In the genomic region with DNA sequence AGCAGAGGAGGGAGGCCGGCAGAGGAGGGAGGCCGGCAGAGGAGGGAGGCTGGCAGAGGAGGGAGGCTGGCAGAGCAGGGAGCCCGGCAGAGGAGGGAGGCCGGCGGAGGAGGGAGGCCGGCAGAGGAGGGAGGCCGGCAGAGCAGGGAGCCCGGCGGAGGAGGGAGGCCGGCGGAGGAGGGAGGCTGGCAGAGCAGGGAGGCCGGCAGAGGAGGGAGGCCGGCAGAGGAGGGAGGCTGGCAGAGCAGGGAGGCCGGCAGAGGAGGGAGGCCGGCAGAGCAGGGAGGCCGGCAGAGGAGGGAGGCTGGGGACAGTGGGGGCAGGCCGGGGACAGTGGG, we compare ENCODE assay signal across 14 cellular contexts. TPM values are rescaled to one million over a fixed set of nuclear protein-coding genes. Genes with fewer than 3 reads are reported as not detected.
A peak's percentile ranks its signal among the peaks of the same experiment; 100 is the strongest.
DNase-seq lines count a peak whose midpoint lies in the region; TF ChIP-seq lines count a peak whose summit lies in the region.
"Not testable (repeated sequence)": the region's sequence is repeated elsewhere in the genome, so short reads cannot be mapped to it uniquely, and the experiment has no call there.
"Had no signal": no experiment of that assay in that cellular context is flagged by ENCODE, and none has a peak within 500 bp of the region (broad histone marks: within the 10 kb centered on the region; RNA-seq: fewer than 3 reads in every experiment).

No MANE protein-coding gene starts in this region.

- not testable (repeated sequence) for H3K36me3 ChIP-seq in ascending aorta; esophagus (ENCODE audit: control insufficient read depth in 2 of 2, insufficient read depth in 2 of 2, low read length in 1 of 2); left ventricle myocardium inferior; mucosa of rectum (ENCODE audit: control insufficient read depth in 2 of 2, insufficient read depth in 2 of 2, low read length in 2 of 2); skeletal muscle tissue (ENCODE audit: control insufficient read depth in 3 of 3, insufficient read depth in 3 of 3, low read length in 3 of 3); uterus
- H3K36me3 ChIP-seq in neutrophil: peaks cover 85% of the 10 kb centered on the region

- not testable (repeated sequence) for H3K4me3 ChIP-seq in ascending aorta; esophagus (ENCODE audit: low read depth in 1 of 2, low read length in 2 of 2); mucosa of rectum (ENCODE audit: low read length in 2 of 2); neutrophil (ENCODE audit: low read depth in 1 of 2, low read length in 1 of 2); skeletal muscle tissue (ENCODE audit: low read length in 3 of 3); uterus
- H3K4me3 ChIP-seq in left ventricle myocardium inferior: peak overlapping the region; percentile 50

- not testable (repeated sequence) for TF ChIP-seq POLR2A in uterus (IDR thresholded peaks at IDR 0.05)

- not testable (repeated sequence) for TF ChIP-seq CTCF in RWPE1 (conservative IDR thresholded peaks at IDR 0.05; ENCODE audit: low read depth); ascending aorta (IDR thresholded peaks at IDR 0.05); left ventricle myocardium inferior (IDR thresholded peaks at IDR 0.05; ENCODE audit: borderline replicate concordance); neutrophil (IDR thresholded peaks at IDR 0.05); uterus (IDR thresholded peaks at IDR 0.05)

- POLR2A ChIA-PET in RWPE1 (lab: Yijun Ruan, JAX; ENCODE audit: low non-redundant PET): not testable (repeated sequence)

- not testable (repeated sequence) for H3K9ac ChIP-seq in mucosa of rectum (ENCODE audit: low read depth in 1 of 2, low read length in 2 of 2)
- H3K9ac ChIP-seq in skeletal muscle tissue (ENCODE audit: low read depth in 1 of 3, low read length in 3 of 3): peak overlapping the region in 1 of 3 donors; percentile 54

- peaks cover 16 to 56% of the 10 kb centered on the region in 2 donors for H3K4me1 ChIP-seq in ascending aorta
- peaks cover 0 to 37% of the 10 kb centered on the region in 2 donors for H3K4me1 ChIP-seq in esophagus (ENCODE audit: control insufficient read depth in 2 of 2, insufficient read depth in 2 of 2, low read length in 1 of 2)
- peaks cover 61% of the 10 kb centered on the region for H3K4me1 ChIP-seq in left ventricle myocardium inferior
- H3K4me1 ChIP-seq in mucosa of rectum (ENCODE audit: control insufficient read depth in 2 of 2, insufficient read depth in 2 of 2, low read length in 2 of 2): peaks cover 6 to 14% of the 10 kb centered on the region in 2 donors
- H3K4me1 ChIP-seq in neutrophil (ENCODE audit: control insufficient read depth in 1 of 2, insufficient read depth in 1 of 2, low read depth in 1 of 2, low read length in 1 of 2): peaks cover 20 to 93% of the 10 kb centered on the region in 2 experiments
- peaks cover 24 to 65% (median 31%) of the 10 kb centered on the region in 3 donors for H3K4me1 ChIP-seq in skeletal muscle tissue (ENCODE audit: control insufficient read depth in 3 of 3, insufficient read depth in 3 of 3, low read length in 3 of 3)
- H3K4me1 ChIP-seq in uterus: peaks cover 0 to 13% of the 10 kb centered on the region in 2 donors

- H3K9me3 ChIP-seq in ascending aorta; esophagus (ENCODE audit: control insufficient read depth in 2 of 2, insufficient read depth in 1 of 2, low read depth in 1 of 2, low read length in 1 of 2); left ventricle myocardium inferior (replicated peaks); mucosa of rectum (ENCODE audit: control insufficient read depth in 2 of 2, low read length in 2 of 2); neutrophil; skeletal muscle tissue (ENCODE audit: control insufficient read depth in 3 of 3, low read length in 3 of 3); uterus: not testable (repeated sequence)

- CTCF ChIA-PET in RWPE1 (lab: Yijun Ruan, JAX): interaction anchor here (1.0 kb wide), 1 partner anchor 8 kb away, joined by 4 read pairs; no protein-coding TSS in a partner anchor

- not testable (repeated sequence) for H3K27me3 ChIP-seq in ascending aorta; esophagus (ENCODE audit: control insufficient read depth in 1 of 2, insufficient read depth in 2 of 2, low read length in 2 of 2); mucosa of rectum (ENCODE audit: control insufficient read depth in 2 of 2, insufficient read depth in 2 of 2, low read length in 2 of 2); neutrophil; uterus
- peaks cover 25% of the 10 kb centered on the region for H3K27me3 ChIP-seq in left ventricle myocardium inferior (ENCODE audit: low read depth)
- peaks cover 39 to 66% (median 40%) of the 10 kb centered on the region in 3 donors for H3K27me3 ChIP-seq in skeletal muscle tissue (ENCODE audit: control insufficient read depth in 3 of 3, insufficient read depth in 3 of 3, low read length in 3 of 3)

- not testable (repeated sequence) for DNase-seq in RWPE1 (ENCODE audit: low spot score); ascending aorta (ENCODE audit: low spot score in 2 of 2); left ventricle myocardium inferior; uterus

- WGBS in esophagus, 2 donors: 62 to 71% methylated on average over 13 to 17 of the region's 17 CpGs

- H3K27ac ChIP-seq in RWPE1: peak overlapping the region; percentile 100
- peak overlapping the region; percentile 56 to 57 for H3K27ac ChIP-seq in ascending aorta
- H3K27ac ChIP-seq in esophagus (ENCODE audit: low read depth in 2 of 2, low read length in 1 of 2): peak overlapping the region; percentile 50 to 54
- H3K27ac ChIP-seq in left ventricle myocardium inferior (replicated peaks): peak overlapping the region; percentile 73
- H3K27ac ChIP-seq in mucosa of rectum (ENCODE audit: low read depth in 2 of 2, low read length in 2 of 2): peak overlapping the region; percentile 47 to 56
- peak overlapping the region; percentile 39 for H3K27ac ChIP-seq in neutrophil
- peak overlapping the region; percentile 36 for H3K27ac ChIP-seq in skeletal muscle tissue (ENCODE audit: low read depth, low read length)
- peak overlapping the region; percentile 77 to 89 for H3K27ac ChIP-seq in uterus

- intact Hi-C loops in ascending aorta (cut with DNase I); left ventricle myocardium inferior (cut with micrococcal nuclease); uterus (cut with DNase I; ENCODE audit: low total_unique reads): not testable (repeated sequence)

RNA-seq across cellular contexts. Expression of a gene that starts 17.9 kb away (rescaled TPM):
- not detected for total RNA-seq in ascending aorta
- under 1 TPM; 0.02 to 0.43 TPM for polyA plus RNA-seq in esophagus
- total RNA-seq in left ventricle myocardium inferior: 2.4 TPM
- total RNA-seq in skeletal muscle tissue: 1.0 TPM
- not detected for total RNA-seq in uterus
- total RNA-seq: Calu3; CD4-positive, CD25-positive, alpha-beta regulatory T cell; GM23338; HT-29; IMR-90; PC-3 had no signal
- polyA plus RNA-seq: GM23338, IMR-90 had no signal

RNA-seq across cellular contexts. Expression of a gene that starts 20.9 kb away (rescaled TPM):
- total RNA-seq in ascending aorta (41.9 TPM), left ventricle myocardium inferior (19.7 TPM), skeletal muscle tissue (29.2 TPM), uterus (100 to 1,000 TPM in 1 of 4 donors, 10 to 100 TPM in 3; 11.2 to 112 (median 25.1) TPM)
- polyA plus RNA-seq in esophagus: 100 to 1,000 TPM in 1 of 2 donors, 10 to 100 TPM in 1; 23.7 to 130 TPM
- total RNA-seq: Calu3, GM23338, IMR-90, PC-3 had no signal
- polyA plus RNA-seq: IMR-90 had no signal

RNA-seq across cellular contexts. Expression of a gene that starts 35.0 kb away (rescaled TPM):
- total RNA-seq in ascending aorta: not detected
- 100 to 1,000 TPM in 1 of 2 donors, 1 to 10 TPM in 1; 9.8 to 166 TPM for polyA plus RNA-seq in esophagus
- total RNA-seq in left ventricle myocardium inferior: not detected
- 2,937 TPM for total RNA-seq in skeletal muscle tissue
- 1 to 10 TPM in 1 of 4 donors, under 1 TPM in 1, not detected in 2; 0.95 to 1.5 TPM for total RNA-seq in uterus
- total RNA-seq: CD4-positive, CD25-positive, alpha-beta regulatory T cell; GM23338; IMR-90 had no signal
- polyA plus RNA-seq: CD4-positive, CD25-positive, alpha-beta regulatory T cell; GM23338; IMR-90 had no signal

RNA-seq across cellular contexts. Expression of a gene that starts 39.0 kb away (rescaled TPM):
- not detected for total RNA-seq in ascending aorta
- polyA plus RNA-seq in esophagus: 100 to 1,000 TPM in 1 of 2 donors, 10 to 100 TPM in 1; 38.9 to 360 TPM
- not detected for total RNA-seq in left ventricle myocardium inferior
- not detected for total RNA-seq in skeletal muscle tissue
- total RNA-seq in uterus: 1 to 10 TPM in 1 of 4 donors, not detected in 3; 2.0 TPM
- total RNA-seq: CD4-positive, CD25-positive, alpha-beta regulatory T cell; GM23338; IMR-90 had no signal
- polyA plus RNA-seq: CD4-positive, CD25-positive, alpha-beta regulatory T cell; GM23338; IMR-90 had no signal

RNA-seq across cellular contexts. Expression of a gene that starts 45.7 kb away (rescaled TPM):
- total RNA-seq in ascending aorta: 10.1 TPM
- 1 to 10 TPM; 1.7 to 7.1 TPM for polyA plus RNA-seq in esophagus
- 30.7 TPM for total RNA-seq in left ventricle myocardium inferior
- 4,042 TPM for total RNA-seq in skeletal muscle tissue
- 10 to 100 TPM in 2 of 4 donors, 1 to 10 TPM in 1, not detected in 1; 3.2 to 60.6 (median 29.3) TPM for total RNA-seq in uterus
- total RNA-seq: Calu3, GM23338, HT-29, IMR-90, PC-3 had no signal
- polyA plus RNA-seq: GM23338, IMR-90 had no signal

Comparison
In these comparisons a context has a peak if more than half of its experiments do, and no peak if none do; other contexts are left out.
1. H3K27ac ChIP-seq: peak in every context shown above with its lines; median percentile 100 in RWPE1; 83 in uterus; 73 in left ventricle myocardium inferior; 56 in ascending aorta; 52 in esophagus; 52 in mucosa of rectum; 39 in neutrophil; 36 in skeletal muscle tissue.
2. RNA of a gene that starts 35.0 kb away (total RNA-seq): 2,937 TPM in skeletal muscle tissue (single experiment); 0.95 to 1.5 TPM in uterus, not detected in left ventricle myocardium inferior (single experiment) and not detected in ascending aorta (single experiment); every median in the first group is over 1,000 times any median in the second.